Comparison of ENCODE assay signal across 8 cellular contexts in genomic region chr16:14309906-14310305, GRCh38.
A peak's percentile ranks its signal among the peaks of the same experiment; 100 is the strongest.
DNase-seq lines count a peak whose midpoint lies in the region; ATAC-seq and TF ChIP-seq lines count a peak whose summit lies in the region.

No MANE protein-coding gene starts in this region.

- H3K27ac ChIP-seq in HEK293 (ENCODE audit: extremely low read depth, low read depth, low read length) = no peak overlapping the region

- DNase-seq in AG08396 (ENCODE audit: low spot score) (peak; percentile 87), kidney tubule cell (ENCODE audit: low spot score) (peak; percentile 90), NCI-H2029 treated with DMSO at 0.1 percent for 48 hours (lab: John Stamatoyannopoulos, UW) (no peak), anterior cingulate cortex (lab: John Stamatoyannopoulos, UW) (no peak), GOT3 (lab: John Stamatoyannopoulos, UW) (no peak)
- peak; percentile 45 for DNase-seq in activated naive CD8-positive, alpha-beta T cell treated with anti-CD3 and anti-CD28 coated beads, Interleukin-2, amount 50 U/mL, for 24 hours

- H3K27ac Mint-ChIP-seq in activated naive CD8-positive, alpha-beta T cell treated with anti-CD3 and anti-CD28 coated beads, Interleukin-2, amount 50 U/mL, for 24 hours = peak overlapping the region; percentile 82

- no peaks in the 10 kb centered on the region for H3K27me3 Mint-ChIP-seq in activated naive CD8-positive, alpha-beta T cell treated with anti-CD3 and anti-CD28 coated beads, Interleukin-2, amount 50 U/mL, for 24 hours

- TF ChIP-seq CTCF in HEK293 (tag by site-specific recombination; IDR thresholded peaks at IDR 0.05) = no peak

- H3K36me3 Mint-ChIP-seq in activated naive CD8-positive, alpha-beta T cell treated with anti-CD3 and anti-CD28 coated beads, Interleukin-2, amount 50 U/mL, for 24 hours (ENCODE audit: low read depth) = no peaks in the 10 kb centered on the region

- H3K4me3 ChIP-seq in HEK293 (ENCODE audit: low read depth, low read length) = no peak overlapping the region

- H3K9me3 ChIP-seq in HEK293 (ENCODE audit: control insufficient read depth, insufficient read depth, low read depth, low read length) = no peaks in the 10 kb centered on the region

- peaks cover 36% of the 10 kb centered on the region for H3K4me1 Mint-ChIP-seq in activated naive CD8-positive, alpha-beta T cell treated with anti-CD3 and anti-CD28 coated beads, Interleukin-2, amount 50 U/mL, for 24 hours

- no peaks in the 10 kb centered on the region for H3K36me3 ChIP-seq in HEK293 (ENCODE audit: control insufficient read depth in 2 of 2, insufficient read depth in 1 of 2, low read length in 2 of 2)

- POLR2A ChIA-PET in HEK293 (lab: Yijun Ruan, JAX) = no interaction called here

- no peaks in the 10 kb centered on the region for H3K4me1 ChIP-seq in HEK293 (ENCODE audit: control insufficient read depth, insufficient read depth, low read length)

- H3K4me3 Mint-ChIP-seq in activated naive CD8-positive, alpha-beta T cell treated with anti-CD3 and anti-CD28 coated beads, Interleukin-2, amount 50 U/mL, for 24 hours = peak overlapping the region; percentile 64

- H3K9me3 Mint-ChIP-seq in activated naive CD8-positive, alpha-beta T cell treated with anti-CD3 and anti-CD28 coated beads, Interleukin-2, amount 50 U/mL, for 24 hours = no peaks in the 10 kb centered on the region

- CTCF ChIA-PET in HEK293 (lab: Yijun Ruan, JAX) = interaction anchor here (0.5 to 1.2 kb wide), 5 partner anchors 197 to 1213 kb away, joined by 3 to 4 read pairs (median 3); no protein-coding TSS in a partner anchor

- ATAC-seq in activated naive CD8-positive, alpha-beta T cell treated with anti-CD3 and anti-CD28 coated beads, Interleukin-2, amount 50 U/mL, for 24 hours = peak; percentile 70
- no peak for ATAC-seq in HG02870 (IDR thresholded peaks at IDR 0.05; ENCODE audit: unreplicated experiment)

TF ChIP-seq in HEK293, 187 proteins besides CTCF, POLR2A, EP300 and RAD21:
- TF ChIP-seq YY1 (tag by site-specific recombination; IDR thresholded peaks at IDR 0.05) (no peak), BCL11B (tag by site-specific recombination; IDR thresholded peaks at IDR 0.05; ENCODE audit: low read depth) (no peak), SCRT1 (tag by site-specific recombination; IDR thresholded peaks at IDR 0.05; ENCODE audit: borderline replicate concordance) (0 out of 2 replicates have a peak, but pooled peaks have one; percentile 28)

Comparison
In these comparisons a context has a peak if more than half of its experiments do, and no peak if none do; other contexts are left out.
1. DNase-seq: peak in AG08396 (single experiment), activated naive CD8-positive, alpha-beta T cell treated with anti-CD3 and anti-CD28 coated beads, Interleukin-2, amount 50 U/mL, for 24 hours (single experiment) and kidney tubule cell (single experiment); none in NCI-H2029 treated with DMSO at 0.1 percent for 48 hours (single experiment), anterior cingulate cortex (0 of 58) and GOT3 (single experiment).